In the genomic region with DNA sequence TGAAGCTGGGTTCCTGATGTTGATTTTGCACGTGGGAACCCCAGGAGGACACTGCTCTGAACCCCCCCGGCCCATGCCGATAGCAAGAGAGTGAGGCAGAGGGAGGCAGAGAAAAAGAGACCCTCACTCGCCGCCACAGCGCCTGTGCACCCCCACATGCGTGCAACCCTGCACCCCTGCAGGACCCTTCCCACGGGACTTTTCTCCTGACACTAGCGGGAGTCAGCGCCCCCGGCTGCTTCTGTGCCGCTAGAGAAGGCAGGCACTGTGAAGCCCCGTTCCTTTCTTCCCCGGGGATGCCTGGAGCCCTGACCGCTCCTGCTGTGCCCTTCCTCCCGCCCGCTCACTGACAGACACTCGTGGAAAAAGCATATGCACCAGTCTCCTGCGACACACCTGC, we compare ENCODE assay signal across 13 cellular contexts.
DNase-seq lines count a peak whose midpoint lies in the region; ATAC-seq and TF ChIP-seq lines count a peak whose summit lies in the region.
"Had no signal": no experiment of that assay in that cellular context is flagged by ENCODE, and none has a peak within 500 bp of the region (broad histone marks: within the 10 kb centered on the region; RNA-seq: fewer than 3 reads in every experiment).

No MANE protein-coding gene starts in this region.

- no peaks in the 10 kb centered on the region for H3K9me3 ChIP-seq in BLaER1 treated with 17β-estradiol and CSF1 and Interleukin-3, amounts not matched to agents 10 nM and 100 nM (replicated peaks in 1 of 11)
- no peaks in the 10 kb centered on the region for H3K9me3 ChIP-seq in naive thymus-derived CD4-positive, alpha-beta T cell (ENCODE audit: control insufficient read depth in 2 of 3, low read length in 3 of 3)
- no peaks in the 10 kb centered on the region for H3K9me3 ChIP-seq in left lung

- POLR2A ChIA-PET in naive thymus-derived CD4-positive, alpha-beta T cell (lab: Charles Lee): no interaction called here

- no peaks in the 10 kb centered on the region for H3K9me3 Mint-ChIP-seq in naive thymus-derived CD4-positive, alpha-beta T cell
- H3K9me3 Mint-ChIP-seq: stimulated activated naive CD8-positive, alpha-beta T cell treated with anti-CD3 and anti-CD28 coated beads, Interleukin-15, Interleukin-2, amounts not matched to agents 100 ng/mL and 50 ng/mL, for 24 hours had no signal

- intact Hi-C loops in naive thymus-derived CD4-positive, alpha-beta T cell (cut with micrococcal nuclease): no loop called here
- intact Hi-C loops in left lung (cut with DNase I): no loop called here

- no peaks in the 10 kb centered on the region for H3K27me3 ChIP-seq in BLaER1 treated with 17β-estradiol and CSF1 and Interleukin-3, amounts not matched to agents 10 nM and 100 nM
- H3K27me3 ChIP-seq in naive thymus-derived CD4-positive, alpha-beta T cell (ENCODE audit: control insufficient read depth in 2 of 2, insufficient read depth in 2 of 2, low read length in 2 of 2): no peaks in the 10 kb centered on the region
- no peaks in the 10 kb centered on the region for H3K27me3 ChIP-seq in left lung

- no peaks in the 10 kb centered on the region for H3K27me3 Mint-ChIP-seq in naive thymus-derived CD4-positive, alpha-beta T cell
- H3K27me3 Mint-ChIP-seq: stimulated activated naive CD8-positive, alpha-beta T cell treated with anti-CD3 and anti-CD28 coated beads, Interleukin-15, Interleukin-2, amounts not matched to agents 100 ng/mL and 50 ng/mL, for 24 hours had no signal

- H3K4me1 ChIP-seq in BLaER1 treated with 17β-estradiol and CSF1 and Interleukin-3, amounts not matched to agents 10 nM and 100 nM: peaks cover 17 to 29% (median 20%) of the 10 kb centered on the region in 10 experiments
- no peaks in the 10 kb centered on the region for H3K4me1 ChIP-seq in naive thymus-derived CD4-positive, alpha-beta T cell (ENCODE audit: control insufficient read depth in 2 of 2, insufficient read depth in 2 of 2, low read length in 2 of 2)
- no peaks in the 10 kb centered on the region for H3K4me1 ChIP-seq in left lung

- ATAC-seq in GM19324 (IDR thresholded peaks at IDR 0.05; ENCODE audit: low FRiP score, unreplicated experiment) (peak; percentile 12), HG02763 (IDR thresholded peaks at IDR 0.05; ENCODE audit: unreplicated experiment) (peak; percentile 18), HG03558 (IDR thresholded peaks at IDR 0.05; ENCODE audit: extremely low read depth, unreplicated experiment) (peak; percentile 6), left lung (no peak)
- no peak for ATAC-seq in naive thymus-derived CD4-positive, alpha-beta T cell

- TF ChIP-seq CTCF in left lung (IDR thresholded peaks at IDR 0.05): no peak

- peak overlapping the region in 7 of 11 experiments; percentile 0 to 58 (median 53); a peak in 10 of 22 replicates for H3K27ac ChIP-seq in BLaER1 treated with 17β-estradiol and CSF1 and Interleukin-3, amounts not matched to agents 10 nM and 100 nM
- no peak overlapping the region for H3K27ac ChIP-seq in naive thymus-derived CD4-positive, alpha-beta T cell (ENCODE audit: low read depth, low read length)
- H3K27ac ChIP-seq in left lung: no peak overlapping the region

- no peak overlapping the region for H3K4me3 Mint-ChIP-seq in naive thymus-derived CD4-positive, alpha-beta T cell
- H3K4me3 Mint-ChIP-seq: stimulated activated naive CD8-positive, alpha-beta T cell treated with anti-CD3 and anti-CD28 coated beads, Interleukin-15, Interleukin-2, amounts not matched to agents 100 ng/mL and 50 ng/mL, for 24 hours had no signal

- H3K36me3 ChIP-seq in BLaER1 treated with 17β-estradiol and CSF1 and Interleukin-3, amounts not matched to agents 10 nM and 100 nM: peaks cover 0 to 82% (median 0%) of the 10 kb centered on the region in 11 experiments; a peak in 8 of 22 replicates
- no peaks in the 10 kb centered on the region for H3K36me3 ChIP-seq in naive thymus-derived CD4-positive, alpha-beta T cell (ENCODE audit: control insufficient read depth in 2 of 3, insufficient read depth in 3 of 3, low read length in 3 of 3)
- peaks cover 0 to 35% of the 10 kb centered on the region in 2 donors for H3K36me3 ChIP-seq in left lung

- peaks cover 8 to 38% (median 15%) of the 10 kb centered on the region in 5 donors for H3K36me3 Mint-ChIP-seq in naive thymus-derived CD4-positive, alpha-beta T cell

- H3K9ac ChIP-seq in BLaER1 treated with 17β-estradiol and CSF1 and Interleukin-3, amounts not matched to agents 10 nM and 100 nM: peak overlapping the region in 2 of 11 experiments; percentile 5 to 25; a peak in 1 of 22 replicates

- CTCF ChIA-PET in naive thymus-derived CD4-positive, alpha-beta T cell (lab: Charles Lee): no interaction called here

- DNase-seq in naive thymus-derived CD4-positive, alpha-beta T cell: no peak
- no peak for DNase-seq in cerebellar cortex (ENCODE audit: low spot score)
- no peak for DNase-seq in left lung
- DNase-seq in nucleus accumbens (lab: John Stamatoyannopoulos, UW): no peak
- DNase-seq: ACHN; activated T-cell treated with anti-CD3 and anti-CD28 coated beads, Interleukin-2, amount 50 U/mL, for 1 hour; IMR-90; NCI-H510A had no signal

- no peak overlapping the region for H3K27ac Mint-ChIP-seq in naive thymus-derived CD4-positive, alpha-beta T cell
- H3K27ac Mint-ChIP-seq: stimulated activated naive CD8-positive, alpha-beta T cell treated with anti-CD3 and anti-CD28 coated beads, Interleukin-15, Interleukin-2, amounts not matched to agents 100 ng/mL and 50 ng/mL, for 24 hours had no signal

- H3K4me2 ChIP-seq in BLaER1 treated with 17β-estradiol and CSF1 and Interleukin-3, amounts not matched to agents 10 nM and 100 nM: peak overlapping the region; percentile 66 to 82 (median 78)

- H3K4me1 Mint-ChIP-seq in naive thymus-derived CD4-positive, alpha-beta T cell: no peaks in the 10 kb centered on the region

- no peak overlapping the region for H3K4me3 ChIP-seq in BLaER1 treated with 17β-estradiol and CSF1 and Interleukin-3, amounts not matched to agents 10 nM and 100 nM
- H3K4me3 ChIP-seq in naive thymus-derived CD4-positive, alpha-beta T cell (ENCODE audit: low read length): no peak overlapping the region
- no peak overlapping the region for H3K4me3 ChIP-seq in left lung

- H4K20me1 ChIP-seq in BLaER1 treated with 17β-estradiol and CSF1 and Interleukin-3, amounts not matched to agents 10 nM and 100 nM: peaks cover 0 to 38% (median 0%) of the 10 kb centered on the region in 11 experiments; a peak in 4 of 22 replicates

Comparison
In these comparisons a context has a peak if more than half of its experiments do, and no peak if none do; other contexts are left out.
1. H3K27ac ChIP-seq: peak in BLaER1 treated with 17β-estradiol and CSF1 and Interleukin-3, amounts not matched to agents 10 nM and 100 nM (7 of 11); none in naive thymus-derived CD4-positive, alpha-beta T cell (single experiment) and left lung (0 of 2).
2. ATAC-seq: peak in GM19324 (single experiment), HG02763 (single experiment) and HG03558 (single experiment); none in naive thymus-derived CD4-positive, alpha-beta T cell (single experiment) and left lung (single experiment).